Comparison of ENCODE assay signal across 16 cellular contexts in genomic region chr7:134671670-134672069, GRCh38.
"Had no signal": no experiment of that assay in that cellular context is flagged by ENCODE, and none has a peak within 500 bp of the region (broad histone marks: within the 10 kb centered on the region; RNA-seq: fewer than 3 reads in every experiment).

No MANE protein-coding gene starts in this region.

- H3K9me3 Mint-ChIP-seq: activated T-helper 17 cell treated with anti-CD3 and anti-CD28 coated beads, Interleukin-2, amount 50 U/mL, for 72 hours had no signal

- H3K36me3 ChIP-seq: colonic mucosa, left lung, transverse colon had no signal

- H3K4me1 ChIP-seq: colonic mucosa had no signal

- H3K27me3 Mint-ChIP-seq: activated T-helper 17 cell treated with anti-CD3 and anti-CD28 coated beads, Interleukin-2, amount 50 U/mL, for 72 hours; naive B cell; stimulated activated naive B cell treated with anti-CD40 and anti-IgM and Interleukin-4, amounts not matched to agents 10 μg/mL and 1 μg/mL and 100 μg/mL, for 72 hours had no signal

- H3K9me3 ChIP-seq: colonic mucosa, transverse colon, vagina had no signal

- ATAC-seq: activated CD4-positive, CD25-positive, alpha-beta regulatory T cell treated with anti-CD3 and anti-CD28 coated beads, Interleukin-2, amount 50 U/mL, for 24 hours; activated T-helper 17 cell treated with anti-CD3 and anti-CD28 coated beads, Interleukin-2, amount 50 U/mL, for 72 hours; left lung; stimulated activated naive B cell treated with anti-CD40 and anti-IgM and Interleukin-4, amounts not matched to agents 10 μg/mL and 1 μg/mL and 100 μg/mL, for 72 hours had no signal

- DNase-seq: activated naive CD4-positive, alpha-beta T cell treated with anti-CD3 and anti-CD28 coated beads for 36 hours; colonic mucosa; esophagus squamous epithelium; hippocampal formation; kidney; left lung; mammary epithelial cell; naive B cell; retina; stimulated activated CD4-positive, alpha-beta T cell treated with anti-CD3 and anti-CD28 coated beads, Interleukin-2, amount 100 ng/mL, for 48 hours; stimulated activated naive B cell treated with anti-CD40 and anti-IgM and Interleukin-4, amounts not matched to agents 10 μg/mL and 1 μg/mL and 100 μg/mL, for 72 hours; T-helper 9 cell; transverse colon had no signal

- H3K27ac ChIP-seq: colonic mucosa, esophagus squamous epithelium, left lung, transverse colon, vagina had no signal

- H3K27ac Mint-ChIP-seq: activated naive CD4-positive, alpha-beta T cell treated with anti-CD3 and anti-CD28 coated beads for 36 hours; activated T-helper 17 cell treated with anti-CD3 and anti-CD28 coated beads, Interleukin-2, amount 50 U/mL, for 72 hours; stimulated activated naive B cell treated with anti-CD40 and anti-IgM and Interleukin-4, amounts not matched to agents 10 μg/mL and 1 μg/mL and 100 μg/mL, for 72 hours had no signal

- H3K4me3 Mint-ChIP-seq: activated naive CD4-positive, alpha-beta T cell treated with anti-CD3 and anti-CD28 coated beads for 36 hours; activated T-helper 17 cell treated with anti-CD3 and anti-CD28 coated beads, Interleukin-2, amount 50 U/mL, for 72 hours; stimulated activated naive B cell treated with anti-CD40 and anti-IgM and Interleukin-4, amounts not matched to agents 10 μg/mL and 1 μg/mL and 100 μg/mL, for 72 hours had no signal

- H3K36me3 Mint-ChIP-seq: naive B cell had no signal

- H3K4me3 ChIP-seq: colonic mucosa, esophagus squamous epithelium, left lung, transverse colon, vagina had no signal

- H3K27me3 ChIP-seq: colonic mucosa, esophagus squamous epithelium, left lung, transverse colon, vagina had no signal
